26 cellular contexts compared by ENCODE assay signal in genomic region chr17:19440421-19440820, GRCh38. TPM values are rescaled to one million over a fixed set of nuclear protein-coding genes. Genes with fewer than 3 reads are reported as not detected.
DNase-seq lines count a peak whose midpoint lies in the region; ATAC-seq, FAIRE-seq and TF ChIP-seq lines count a peak whose summit lies in the region.
"Had no signal": no experiment of that assay in that cellular context is flagged by ENCODE, and none has a peak within 500 bp of the region (broad histone marks: within the 10 kb centered on the region; RNA-seq: fewer than 3 reads in every experiment).

No MANE protein-coding gene starts in this region.

- peaks cover 3 to 10% of the 10 kb centered on the region in 2 donors for H3K9me3 Mint-ChIP-seq in activated naive CD4-positive, alpha-beta T cell treated with anti-CD3 and anti-CD28 coated beads, Interleukin-2, amount 50 U/mL, for 72 hours

- FAIRE-seq in GM12891 (lab: Jason Lieb, UNC), result peak; percentile 66
- FAIRE-seq: H54 had no signal

- TF ChIP-seq POLR2A in GM12891 (IDR thresholded peaks at IDR 0.05; ENCODE audit: low read depth, low read length), result no peak

- peaks cover 13 to 14% of the 10 kb centered on the region in 2 donors for H3K36me3 Mint-ChIP-seq in activated naive CD4-positive, alpha-beta T cell treated with anti-CD3 and anti-CD28 coated beads, Interleukin-2, amount 50 U/mL, for 72 hours
- H3K36me3 Mint-ChIP-seq: CD14-positive monocyte had no signal

- peak; percentile 18 to 84 for ATAC-seq in activated naive CD4-positive, alpha-beta T cell treated with anti-CD3 and anti-CD28 coated beads, Interleukin-2, amount 50 U/mL, for 72 hours
- ATAC-seq in GM18867 (IDR thresholded peaks at IDR 0.05; ENCODE audit: unreplicated experiment), result no peak

- peak; percentile 23 for DNase-seq in activated CD4-positive, alpha-beta T cell treated with anti-CD3 and anti-CD28 coated beads for 48 hours
- DNase-seq in activated CD4-positive, alpha-beta T cell treated with anti-CD3 and anti-CD28 coated beads for 1 hour, result no peak
- DNase-seq in activated naive CD4-positive, alpha-beta T cell treated with anti-CD3 and anti-CD28 coated beads, Interleukin-2, amount 50 U/mL, for 72 hours (ENCODE audit: low spot score in 2 of 2), result peak in 1 of 2 donors; percentile 12
- no peak for DNase-seq in activated naive CD4-positive, alpha-beta T cell treated with anti-CD3 and anti-CD28 coated beads, Interleukin-2, amount 50 U/mL, for 16 hours
- DNase-seq in GM12891 (ENCODE audit: insufficient read length, low spot score), result no peak
- peak; percentile 29 for DNase-seq in stimulated activated CD8-positive, alpha-beta memory T cell treated with anti-CD3 and anti-CD28 coated beads, Interleukin-4, amount 100 ng/mL, for 48 hours
- DNase-seq: 8988T; ACHN; BE2C; CD8-positive, alpha-beta memory T cell; DMS 273 treated with DMSO at 0.1 percent for 48 hours; DMS79; EL; GDM1; NCI-H1048; NCI-H1417; NCI-H1694; NCI-H2029 treated with DMSO at 0.1 percent for 48 hours; NCI-H446 treated with DMSO at 0.1 percent for 48 hours; NCI-H526; Right ventricle myocardium superior; RPMI8226 had no signal

- H3K27ac Mint-ChIP-seq in activated naive CD4-positive, alpha-beta T cell treated with anti-CD3 and anti-CD28 coated beads, Interleukin-2, amount 50 U/mL, for 72 hours, result no peak overlapping the region
- H3K27ac Mint-ChIP-seq: CD8-positive, alpha-beta memory T cell; IgD-negative memory B cell had no signal

TF ChIP-seq in GM12891, 5 proteins besides CTCF, POLR2A, EP300 and RAD21:
- TF ChIP-seq POU2F2 (IDR thresholded peaks at IDR 0.05; ENCODE audit: low read depth, low read length) (no peak), PAX5 (IDR thresholded peaks at IDR 0.05; ENCODE audit: insufficient read depth, low read length, severe bottlenecking) (no peak), SPI1 (IDR thresholded peaks at IDR 0.05; ENCODE audit: low read depth, low read length) (no peak), POLR2AphosphoS5 (IDR thresholded peaks at IDR 0.05; ENCODE audit: low read depth, low read length) (no peak), TAF1 (IDR thresholded peaks at IDR 0.05; ENCODE audit: low read depth, low read length) (no peak)

RNA-seq across cellular contexts. Expression of gene RNF112, which starts 29.4 kb away (rescaled TPM):
- under 1 TPM; 0.71 to 0.84 TPM for total RNA-seq in activated naive CD4-positive, alpha-beta T cell treated with anti-CD3 and anti-CD28 coated beads, Interleukin-2, amount 50 U/mL, for 72 hours
- not detected for polyA plus RNA-seq in GM12891 (2012; ENCODE audit: low read depth, missing spikeins)
- polyA plus RNA-seq: CD14-positive monocyte; CD8-positive, alpha-beta memory T cell; IgD-negative memory B cell had no signal

RNA-seq across cellular contexts. Expression of gene MFAP4, which starts 53.4 kb away (rescaled TPM):
- not detected for total RNA-seq in activated naive CD4-positive, alpha-beta T cell treated with anti-CD3 and anti-CD28 coated beads, Interleukin-2, amount 50 U/mL, for 72 hours
- polyA plus RNA-seq in GM12891 (2012; ENCODE audit: low read depth, missing spikeins), result 0.08 TPM
- total RNA-seq: CD8-positive, alpha-beta memory T cell had no signal
- polyA plus RNA-seq: CD8-positive, alpha-beta memory T cell; IgD-negative memory B cell had no signal

Comparison
In these comparisons a context has a peak if more than half of its experiments do, and no peak if none do; other contexts are left out.
1. DNase-seq: peak in activated CD4-positive, alpha-beta T cell treated with anti-CD3 and anti-CD28 coated beads for 48 hours (single experiment) and stimulated activated CD8-positive, alpha-beta memory T cell treated with anti-CD3 and anti-CD28 coated beads, Interleukin-4, amount 100 ng/mL, for 48 hours (single experiment); none in activated CD4-positive, alpha-beta T cell treated with anti-CD3 and anti-CD28 coated beads for 1 hour (single experiment), activated naive CD4-positive, alpha-beta T cell treated with anti-CD3 and anti-CD28 coated beads, Interleukin-2, amount 50 U/mL, for 16 hours (single experiment) and GM12891 (single experiment).